Comparison of ENCODE assay signal across 25 cellular contexts in the genomic region with DNA sequence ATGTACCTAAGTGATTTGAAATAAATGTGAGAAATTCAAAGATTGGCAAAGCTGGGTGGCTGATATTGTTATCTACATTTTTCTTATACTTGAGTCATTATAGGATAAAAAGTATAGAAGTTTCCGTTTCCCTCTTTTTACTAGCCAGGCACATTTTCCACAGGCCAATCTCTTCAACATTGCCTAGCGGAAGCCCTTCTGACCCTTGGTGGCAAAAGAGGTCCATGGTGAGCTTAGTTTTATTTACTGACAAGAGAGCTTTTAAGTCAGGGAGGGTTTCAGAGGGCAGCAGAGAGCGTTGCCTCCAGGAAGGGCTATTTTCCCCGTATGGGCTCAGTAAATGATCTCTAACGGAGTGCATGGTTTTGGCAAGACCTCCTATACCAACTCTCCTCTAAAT.
"Had no signal": no experiment of that assay in that cellular context is flagged by ENCODE, and none has a peak within 500 bp of the region (broad histone marks: within the 10 kb centered on the region; RNA-seq: fewer than 3 reads in every experiment).

No MANE protein-coding gene starts in this region.

- H3K9me3 Mint-ChIP-seq: activated CD4-positive, alpha-beta T cell treated with anti-CD3 and anti-CD28 coated beads, Interleukin-2, amount 10 ng/mL, durations not matched to agents 24 days and 14 days; activated CD8-positive, alpha-beta T cell treated with anti-CD3 and anti-CD28 coated beads for 36 hours; activated naive CD4-positive, alpha-beta T cell treated with anti-CD3 and anti-CD28 coated beads for 36 hours; activated naive CD8-positive, alpha-beta T cell treated with anti-CD3 and anti-CD28 coated beads for 36 hours; activated T-helper 1 cell treated with anti-CD3 and anti-CD28 coated beads, Interleukin-12 subunit alpha, Interleukin-12 subunit beta, Interleukin-2, Interleukin-4 antibody, amounts not matched to agents 30 ng/mL and 10 ng/mL and 1 ng/mL, durations not matched to agents 14 hours and 24 hours and 36 hours; brain; nephron; stimulated activated memory B cell treated with anti-CD40 and anti-IgM and Interleukin-4, amounts not matched to agents 10 μg/mL and 1 μg/mL and 100 μg/mL, for 72 hours; stimulated activated naive CD8-positive, alpha-beta T cell treated with anti-CD3 and anti-CD28 coated beads, Interleukin-15, amount 100 ng/mL, for 72 hours; type B pancreatic cell had no signal

- H3K4me1 Mint-ChIP-seq: brain, nephron had no signal

- FAIRE-seq: small intestine had no signal

- H3K27me3 ChIP-seq: adrenal gland, left lung, uterus had no signal

- H3K9me3 ChIP-seq: adrenal gland, left lung, uterus had no signal

- H3K36me3 ChIP-seq: adrenal gland, left lung, uterus had no signal

- H3K4me1 ChIP-seq: uterus had no signal

- H3K27ac ChIP-seq: adrenal gland, left lung, uterus had no signal

- H3K27ac Mint-ChIP-seq: activated CD4-positive, alpha-beta T cell treated with anti-CD3 and anti-CD28 coated beads, Interleukin-2, amount 10 ng/mL, durations not matched to agents 24 days and 14 days; activated CD8-positive, alpha-beta T cell treated with anti-CD3 and anti-CD28 coated beads for 36 hours; activated naive CD4-positive, alpha-beta T cell treated with anti-CD3 and anti-CD28 coated beads for 36 hours; activated naive CD8-positive, alpha-beta T cell treated with anti-CD3 and anti-CD28 coated beads for 36 hours; brain; nephron; progenitor cell of endocrine pancreas; type B pancreatic cell had no signal

- DNase-seq: activated CD4-positive, alpha-beta T cell treated with anti-CD3 and anti-CD28 coated beads, Interleukin-2, amount 10 ng/mL, durations not matched to agents 24 days and 14 days; activated CD4-positive, CD25-positive, alpha-beta regulatory T cell treated with anti-CD3 and anti-CD28 coated beads, Interleukin-2, amount 50 U/mL, for 72 hours; activated CD8-positive, alpha-beta T cell treated with anti-CD3 and anti-CD28 coated beads for 36 hours; activated naive CD4-positive, alpha-beta T cell treated with anti-CD3 and anti-CD28 coated beads for 36 hours; activated naive CD8-positive, alpha-beta T cell treated with anti-CD3 and anti-CD28 coated beads for 36 hours; activated T-cell treated with anti-CD3 and anti-CD28 coated beads, Interleukin-2, amount 50 U/mL, for 1 hour; foreskin fibroblast; hippocampal formation; kidney glomerular epithelial cell; left lung; small intestine; stimulated activated CD4-positive, alpha-beta T cell treated with anti-CD3 and anti-CD28 coated beads, Interleukin-4, amount 100 ng/mL, for 24 hours; stimulated activated naive CD8-positive, alpha-beta T cell treated with anti-CD3 and anti-CD28 coated beads, Interleukin-15, amount 100 ng/mL, for 72 hours; substantia nigra; T-helper 1 cell; uterus had no signal

- H3K4me3 Mint-ChIP-seq: activated CD4-positive, alpha-beta T cell treated with anti-CD3 and anti-CD28 coated beads, Interleukin-2, amount 10 ng/mL, durations not matched to agents 24 days and 14 days; activated CD8-positive, alpha-beta T cell treated with anti-CD3 and anti-CD28 coated beads for 36 hours; activated naive CD4-positive, alpha-beta T cell treated with anti-CD3 and anti-CD28 coated beads for 36 hours; activated naive CD8-positive, alpha-beta T cell treated with anti-CD3 and anti-CD28 coated beads for 36 hours; activated T-helper 1 cell treated with anti-CD3 and anti-CD28 coated beads, Interleukin-12 subunit alpha, Interleukin-12 subunit beta, Interleukin-2, Interleukin-4 antibody, amounts not matched to agents 30 ng/mL and 10 ng/mL and 1 ng/mL, durations not matched to agents 14 hours and 24 hours and 36 hours; brain; nephron; stimulated activated memory B cell treated with anti-CD40 and anti-IgM and Interleukin-4, amounts not matched to agents 10 μg/mL and 1 μg/mL and 100 μg/mL, for 72 hours; stimulated activated naive CD8-positive, alpha-beta T cell treated with anti-CD3 and anti-CD28 coated beads, Interleukin-15, amount 100 ng/mL, for 72 hours; type B pancreatic cell had no signal

- H3K36me3 Mint-ChIP-seq: activated naive CD8-positive, alpha-beta T cell treated with anti-CD3 and anti-CD28 coated beads for 36 hours; brain; stimulated activated memory B cell treated with anti-CD40 and anti-IgM and Interleukin-4, amounts not matched to agents 10 μg/mL and 1 μg/mL and 100 μg/mL, for 72 hours; type B pancreatic cell had no signal

- H3K4me3 ChIP-seq: adrenal gland, coronary artery, left lung, lung, uterus had no signal
